1 cellular context compared by ENCODE assay signal in the genomic region with DNA sequence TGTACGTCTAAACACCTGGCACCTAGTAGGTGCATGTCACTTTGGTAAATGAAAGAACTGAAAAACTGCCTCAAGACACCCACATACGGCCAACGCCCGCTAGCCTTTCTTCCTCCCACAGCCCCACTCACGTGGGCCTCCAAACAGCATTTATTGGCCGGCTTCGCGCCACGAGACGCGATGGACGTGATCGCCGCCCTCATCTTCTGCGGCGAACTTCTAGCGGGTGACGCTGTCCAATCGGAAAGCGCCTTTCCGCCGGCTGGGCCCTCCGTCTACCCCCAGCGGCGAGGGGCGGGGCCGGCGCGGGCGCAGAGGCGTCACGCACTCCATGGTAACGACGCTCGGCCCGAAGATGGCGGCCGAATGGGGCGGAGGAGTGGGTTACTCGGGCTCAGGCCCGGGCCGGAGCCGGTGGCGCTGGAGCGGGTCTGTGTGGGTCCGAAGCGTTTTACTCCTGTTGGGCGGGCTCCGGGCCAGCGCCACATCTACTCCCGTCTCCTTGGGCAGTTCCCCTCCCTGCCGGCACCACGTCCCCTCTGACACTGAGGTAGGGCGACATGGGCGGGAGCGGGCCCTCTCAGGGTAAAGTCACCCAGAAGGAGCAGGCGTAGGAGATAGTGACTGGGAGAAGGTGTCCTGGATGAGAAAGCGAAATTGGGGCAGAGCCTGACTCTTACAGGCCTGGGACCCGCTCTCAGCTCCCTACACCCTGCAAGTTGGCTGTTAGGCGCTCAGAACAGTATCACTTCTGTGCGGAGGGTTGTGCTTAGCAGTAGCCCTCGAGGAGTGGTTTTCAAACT.
TF ChIP-seq lines count a peak whose summit lies in the region.

LMLN (plus strand) TSS at position 327 of the 803 bp plus-strand sequence; CDS start at position 356, 29 bp downstream.

TF ChIP-seq in HepG2, 621 proteins besides CTCF, POLR2A, EP300 and RAD21 (continued from another document and continues in another):
- TF ChIP-seq, protein P1, sequence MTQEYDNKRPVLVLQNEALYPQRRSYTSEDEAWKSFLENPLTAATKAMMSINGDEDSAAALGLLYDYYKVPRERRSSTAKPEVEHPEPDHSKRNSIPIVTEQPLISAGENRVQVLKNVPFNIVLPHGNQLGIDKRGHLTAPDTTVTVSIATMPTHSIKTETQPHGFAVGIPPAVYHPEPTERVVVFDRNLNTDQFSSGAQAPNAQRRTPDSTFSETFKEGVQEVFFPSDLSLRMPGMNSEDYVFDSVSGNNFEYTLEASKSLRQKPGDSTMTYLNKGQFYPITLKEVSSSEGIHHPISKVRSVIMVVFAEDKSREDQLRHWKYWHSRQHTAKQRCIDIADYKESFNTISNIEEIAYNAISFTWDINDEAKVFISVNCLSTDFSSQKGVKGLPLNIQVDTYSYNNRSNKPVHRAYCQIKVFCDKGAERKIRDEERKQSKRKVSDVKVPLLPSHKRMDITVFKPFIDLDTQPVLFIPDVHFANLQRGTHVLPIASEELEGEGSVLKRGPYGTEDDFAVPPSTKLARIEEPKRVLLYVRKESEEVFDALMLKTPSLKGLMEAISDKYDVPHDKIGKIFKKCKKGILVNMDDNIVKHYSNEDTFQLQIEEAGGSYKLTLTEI (CRISPR knock-in tag; conservative IDR thresholded peaks at IDR 0.05) = no peak
- no peak; the same call in 1 of the 2 replicates for TF ChIP-seq SALL2 (CRISPR knock-in tag; IDR thresholded peaks at IDR 0.05)
- peak; percentile 85 for TF ChIP-seq NRL (CRISPR knock-in tag; IDR thresholded peaks at IDR 0.05; ENCODE audit: borderline replicate concordance)
- TF ChIP-seq, protein P2, sequence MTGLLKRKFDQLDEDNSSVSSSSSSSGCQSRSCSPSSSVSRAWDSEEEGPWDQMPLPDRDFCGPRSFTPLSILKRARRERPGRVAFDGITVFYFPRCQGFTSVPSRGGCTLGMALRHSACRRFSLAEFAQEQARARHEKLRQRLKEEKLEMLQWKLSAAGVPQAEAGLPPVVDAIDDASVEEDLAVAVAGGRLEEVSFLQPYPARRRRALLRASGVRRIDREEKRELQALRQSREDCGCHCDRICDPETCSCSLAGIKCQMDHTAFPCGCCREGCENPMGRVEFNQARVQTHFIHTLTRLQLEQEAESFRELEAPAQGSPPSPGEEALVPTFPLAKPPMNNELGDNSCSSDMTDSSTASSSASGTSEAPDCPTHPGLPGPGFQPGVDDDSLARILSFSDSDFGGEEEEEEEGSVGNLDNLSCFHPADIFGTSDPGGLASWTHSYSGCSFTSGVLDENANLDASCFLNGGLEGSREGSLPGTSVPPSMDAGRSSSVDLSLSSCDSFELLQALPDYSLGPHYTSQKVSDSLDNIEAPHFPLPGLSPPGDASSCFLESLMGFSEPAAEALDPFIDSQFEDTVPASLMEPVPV (CRISPR knock-in tag; IDR thresholded peaks at IDR 0.05) = no peak; the same call in 1 of the 2 replicates
- no peak for TF ChIP-seq GTF2F1 (IDR thresholded peaks at IDR 0.05; ENCODE audit: low read length)
- TF ChIP-seq, protein P3, sequence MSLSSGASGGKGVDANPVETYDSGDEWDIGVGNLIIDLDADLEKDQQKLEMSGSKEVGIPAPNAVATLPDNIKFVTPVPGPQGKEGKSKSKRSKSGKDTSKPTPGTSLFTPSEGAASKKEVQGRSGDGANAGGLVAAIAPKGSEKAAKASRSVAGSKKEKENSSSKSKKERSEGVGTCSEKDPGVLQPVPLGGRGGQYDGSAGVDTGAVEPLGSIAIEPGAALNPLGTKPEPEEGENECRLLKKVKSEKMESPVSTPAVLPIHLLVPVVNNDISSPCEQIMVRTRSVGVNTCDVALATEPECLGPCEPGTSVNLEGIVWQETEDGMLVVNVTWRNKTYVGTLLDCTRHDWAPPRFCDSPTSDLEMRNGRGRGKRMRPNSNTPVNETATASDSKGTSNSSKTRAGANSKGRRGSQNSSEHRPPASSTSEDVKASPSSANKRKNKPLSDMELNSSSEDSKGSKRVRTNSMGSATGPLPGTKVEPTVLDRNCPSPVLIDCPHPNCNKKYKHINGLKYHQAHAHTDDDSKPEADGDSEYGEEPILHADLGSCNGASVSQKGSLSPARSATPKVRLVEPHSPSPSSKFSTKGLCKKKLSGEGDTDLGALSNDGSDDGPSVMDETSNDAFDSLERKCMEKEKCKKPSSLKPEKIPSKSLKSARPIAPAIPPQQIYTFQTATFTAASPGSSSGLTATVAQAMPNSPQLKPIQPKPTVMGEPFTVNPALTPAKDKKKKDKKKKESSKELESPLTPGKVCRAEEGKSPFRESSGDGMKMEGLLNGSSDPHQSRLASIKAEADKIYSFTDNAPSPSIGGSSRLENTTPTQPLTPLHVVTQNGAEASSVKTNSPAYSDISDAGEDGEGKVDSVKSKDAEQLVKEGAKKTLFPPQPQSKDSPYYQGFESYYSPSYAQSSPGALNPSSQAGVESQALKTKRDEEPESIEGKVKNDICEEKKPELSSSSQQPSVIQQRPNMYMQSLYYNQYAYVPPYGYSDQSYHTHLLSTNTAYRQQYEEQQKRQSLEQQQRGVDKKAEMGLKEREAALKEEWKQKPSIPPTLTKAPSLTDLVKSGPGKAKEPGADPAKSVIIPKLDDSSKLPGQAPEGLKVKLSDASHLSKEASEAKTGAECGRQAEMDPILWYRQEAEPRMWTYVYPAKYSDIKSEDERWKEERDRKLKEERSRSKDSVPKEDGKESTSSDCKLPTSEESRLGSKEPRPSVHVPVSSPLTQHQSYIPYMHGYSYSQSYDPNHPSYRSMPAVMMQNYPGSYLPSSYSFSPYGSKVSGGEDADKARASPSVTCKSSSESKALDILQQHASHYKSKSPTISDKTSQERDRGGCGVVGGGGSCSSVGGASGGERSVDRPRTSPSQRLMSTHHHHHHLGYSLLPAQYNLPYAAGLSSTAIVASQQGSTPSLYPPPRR (CRISPR knock-in tag; IDR thresholded peaks at IDR 0.05; ENCODE audit: borderline replicate concordance) = no peak
- TF ChIP-seq NR2C2 (CRISPR knock-in tag; IDR thresholded peaks at IDR 0.05; ENCODE audit: borderline replicate concordance) = peak; percentile 15; the same call in 1 of the 2 replicates
- TF ChIP-seq, protein P4, sequence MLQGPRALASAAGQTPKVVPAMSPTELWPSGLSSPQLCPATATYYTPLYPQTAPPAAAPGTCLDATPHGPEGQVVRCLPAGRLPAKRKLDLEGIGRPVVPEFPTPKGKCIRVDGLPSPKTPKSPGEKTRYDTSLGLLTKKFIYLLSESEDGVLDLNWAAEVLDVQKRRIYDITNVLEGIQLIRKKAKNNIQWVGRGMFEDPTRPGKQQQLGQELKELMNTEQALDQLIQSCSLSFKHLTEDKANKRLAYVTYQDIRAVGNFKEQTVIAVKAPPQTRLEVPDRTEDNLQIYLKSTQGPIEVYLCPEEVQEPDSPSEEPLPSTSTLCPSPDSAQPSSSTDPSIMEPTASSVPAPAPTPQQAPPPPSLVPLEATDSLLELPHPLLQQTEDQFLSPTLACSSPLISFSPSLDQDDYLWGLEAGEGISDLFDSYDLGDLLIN (CRISPR knock-in tag; IDR thresholded peaks at IDR 0.05; ENCODE audit: borderline replicate concordance) = no peak
- no peak for TF ChIP-seq ZNF124 (CRISPR knock-in tag; IDR thresholded peaks at IDR 0.05)
- TF ChIP-seq TSC22D2 (CRISPR knock-in tag; IDR thresholded peaks at IDR 0.05; ENCODE audit: borderline replicate concordance) = no peak
- TF ChIP-seq ZNF280D (CRISPR knock-in tag; IDR thresholded peaks at IDR 0.05) = no peak
- TF ChIP-seq GABPB1 (CRISPR knock-in tag; IDR thresholded peaks at IDR 0.05) = peak; percentile 79
- TF ChIP-seq ZNF530 (CRISPR knock-in tag; IDR thresholded peaks at IDR 0.05; ENCODE audit: low read depth) = no peak
- TF ChIP-seq POGZ (CRISPR knock-in tag; IDR thresholded peaks at IDR 0.05) = peak; percentile 74
- TF ChIP-seq EHMT2 (IDR thresholded peaks at IDR 0.05; ENCODE audit: borderline replicate concordance, low read depth, low read length) = no peak
- no peak for TF ChIP-seq PCBP2 (optimal IDR thresholded peaks at IDR 0.05; ENCODE audit: low read depth, low read length, poor library complexity, severe bottlenecking)
- TF ChIP-seq TOE1 (CRISPR knock-in tag; IDR thresholded peaks at IDR 0.05) = no peak
- TF ChIP-seq ZFX (CRISPR knock-in tag; IDR thresholded peaks at IDR 0.05; ENCODE audit: low read depth) = peak; percentile 71
- no peak for TF ChIP-seq ZNF468 (CRISPR knock-in tag; IDR thresholded peaks at IDR 0.05)
- 0 out of 2 replicates have a peak, but pooled peaks have one; percentile 45 for TF ChIP-seq ZNF101 (CRISPR knock-in tag; IDR thresholded peaks at IDR 0.05; ENCODE audit: borderline replicate concordance, low read depth)
- TF ChIP-seq REL (CRISPR knock-in tag; conservative IDR thresholded peaks at IDR 0.05) = 0 out of 2 replicates have a peak, but pooled peaks have one; percentile 71
- TF ChIP-seq, protein P5, sequence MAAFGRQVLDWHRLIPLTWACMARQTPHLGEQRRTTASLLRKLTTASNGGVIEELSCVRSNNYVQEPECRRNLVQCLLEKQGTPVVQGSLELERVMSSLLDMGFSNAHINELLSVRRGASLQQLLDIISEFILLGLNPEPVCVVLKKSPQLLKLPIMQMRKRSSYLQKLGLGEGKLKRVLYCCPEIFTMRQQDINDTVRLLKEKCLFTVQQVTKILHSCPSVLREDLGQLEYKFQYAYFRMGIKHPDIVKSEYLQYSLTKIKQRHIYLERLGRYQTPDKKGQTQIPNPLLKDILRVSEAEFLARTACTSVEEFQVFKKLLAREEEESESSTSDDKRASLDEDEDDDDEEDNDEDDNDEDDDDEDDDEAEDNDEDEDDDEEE (CRISPR knock-in tag; IDR thresholded peaks at IDR 0.05) = peak; percentile 68; the same call in 1 of the 2 replicates
- TF ChIP-seq GMEB1 (CRISPR knock-in tag; IDR thresholded peaks at IDR 0.05; ENCODE audit: borderline replicate concordance) = peak; percentile 97
- TF ChIP-seq NFYB (CRISPR knock-in tag; IDR thresholded peaks at IDR 0.05) = peak; percentile 92
- TF ChIP-seq CBX5 (CRISPR knock-in tag; IDR thresholded peaks at IDR 0.05; ENCODE audit: borderline replicate concordance) = 0 out of 2 replicates have a peak, but pooled peaks have one; percentile 46
- TF ChIP-seq PCBP1 (IDR thresholded peaks at IDR 0.05; ENCODE audit: borderline replicate concordance, low read depth, low read length) = no peak
- TF ChIP-seq PAWR (CRISPR knock-in tag; IDR thresholded peaks at IDR 0.05; ENCODE audit: borderline replicate concordance) = no peak
- no peak; the same call in 1 of the 2 replicates for TF ChIP-seq KLF12 (CRISPR knock-in tag; IDR thresholded peaks at IDR 0.05; ENCODE audit: borderline replicate concordance)
- TF ChIP-seq CEBPB (IDR thresholded peaks at IDR 0.05; ENCODE audit: borderline replicate concordance, low read depth, low read length) = no peak
- no peak for TF ChIP-seq CENPBD1 (CRISPR knock-in tag; IDR thresholded peaks at IDR 0.05; ENCODE audit: borderline replicate concordance, low read depth)
- peak; percentile 74; the same call in 1 of the 2 replicates for TF ChIP-seq ZNF329 (CRISPR knock-in tag; IDR thresholded peaks at IDR 0.05; ENCODE audit: low read depth)
- no peak for TF ChIP-seq MYNN (CRISPR knock-in tag; IDR thresholded peaks at IDR 0.05; ENCODE audit: low read depth)
- no peak for TF ChIP-seq DMTF1 (CRISPR knock-in tag; IDR thresholded peaks at IDR 0.05)
- TF ChIP-seq ZNF747 (CRISPR knock-in tag; IDR thresholded peaks at IDR 0.05; ENCODE audit: borderline replicate concordance) = no peak
- TF ChIP-seq NFYC (CRISPR knock-in tag; IDR thresholded peaks at IDR 0.05) = peak; percentile 89
- TF ChIP-seq ZNF614 (CRISPR knock-in tag; IDR thresholded peaks at IDR 0.05; ENCODE audit: borderline replicate concordance) = peak; percentile 67; the same call in 1 of the 2 replicates
- TF ChIP-seq MED1 (CRISPR knock-in tag; IDR thresholded peaks at IDR 0.05) = 0 out of 2 replicates have a peak, but pooled peaks have one; percentile 14
